ENCODE assay signal across 8 cellular contexts in the genomic region with DNA sequence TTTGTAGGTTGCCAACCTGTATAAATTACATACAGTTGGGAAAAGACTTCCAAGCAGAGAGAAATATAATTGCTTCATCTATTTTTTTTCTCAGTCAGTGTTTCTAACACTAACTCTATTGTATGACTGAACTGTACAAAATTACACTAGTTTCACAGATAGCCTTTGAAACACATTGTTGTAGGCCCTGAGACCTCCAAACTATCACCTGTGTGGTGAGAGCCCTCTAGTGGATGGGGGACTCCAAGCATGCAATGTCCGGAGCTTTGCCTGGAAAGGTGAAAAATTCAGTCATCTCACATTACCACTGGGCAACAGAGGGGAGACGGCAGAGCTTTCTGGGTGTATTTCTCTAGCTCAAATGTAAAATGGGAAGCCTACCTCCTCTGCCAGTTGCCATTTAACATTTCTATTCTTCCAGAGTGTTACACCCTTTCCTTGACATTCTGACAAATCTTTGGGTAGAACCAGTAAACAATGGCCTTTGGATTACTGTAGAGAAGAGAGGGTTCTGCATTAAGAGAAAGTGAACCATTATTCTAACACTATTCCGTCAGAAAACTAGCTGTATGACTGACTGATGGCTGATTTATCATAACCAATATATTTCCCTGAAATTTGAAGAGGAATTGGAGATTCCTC.
DNase-seq lines count a peak whose midpoint lies in the region; ATAC-seq, FAIRE-seq and TF ChIP-seq lines count a peak whose summit lies in the region.

No MANE protein-coding gene starts in this region.

- no peaks in the 10 kb centered on the region for H3K27me3 ChIP-seq in lung (ENCODE audit: control insufficient read depth, insufficient read depth)

- 69 to 71% methylated on average over 3 of the region's 3 CpGs for WGBS in lung, 2 donors

- no peaks in the 10 kb centered on the region for H3K27me3 Mint-ChIP-seq in natural killer cell (ENCODE audit: low read depth in 2 of 2)
- peaks cover 0 to 15% of the 10 kb centered on the region in 2 donors for H3K27me3 Mint-ChIP-seq in natural killer cell treated with Interleukin-12 subunit alpha and Interleukin-12 subunit beta and Interleukin-15 and Interleukin-18, amount 100 ng/mL, for 72 hours

- DNase-seq in natural killer cell (no peak), HCEC 1CT (peak; percentile 53), Kasumi-1 (lab: John Stamatoyannopoulos, UW) (peak; percentile 21 to 40), RKO (ENCODE audit: low spot score) (peak; percentile 62), coronary artery (ENCODE audit: low spot score) (no peak), lung (ENCODE audit: low spot score) (peak; percentile 46), urothelium cell line (ENCODE audit: low spot score) (peak; percentile 72)
- no peak for DNase-seq in natural killer cell treated with Interleukin-12 subunit alpha and Interleukin-12 subunit beta and Interleukin-15 and Interleukin-18, amount 100 ng/mL, for 72 hours (ENCODE audit: low spot score)

- no peaks in the 10 kb centered on the region for H3K4me1 Mint-ChIP-seq in natural killer cell
- no peaks in the 10 kb centered on the region for H3K4me1 Mint-ChIP-seq in natural killer cell treated with Interleukin-12 subunit alpha and Interleukin-12 subunit beta and Interleukin-15 and Interleukin-18, amount 100 ng/mL, for 72 hours (ENCODE audit: low read depth in 2 of 2)

- ATAC-seq in natural killer cell (peak in 1 of 3 donors; percentile 56), lung (ENCODE audit: insufficient read depth, low FRiP score) (no peak)
- no peak for ATAC-seq in natural killer cell treated with Interleukin-12 subunit alpha and Interleukin-12 subunit beta and Interleukin-15 and Interleukin-18, amount 100 ng/mL, for 72 hours

- no peaks in the 10 kb centered on the region for H3K9me3 Mint-ChIP-seq in natural killer cell
- no peaks in the 10 kb centered on the region for H3K9me3 Mint-ChIP-seq in natural killer cell treated with Interleukin-12 subunit alpha and Interleukin-12 subunit beta and Interleukin-15 and Interleukin-18, amount 100 ng/mL, for 72 hours

- intact Hi-C loops in natural killer cell (cut with micrococcal nuclease), result loop anchor here (10.0 kb wide), 1 partner anchor 181 kb away; no protein-coding TSS in a partner anchor

- FAIRE-seq in urothelium cell line (lab: Jason Lieb, UNC), result no peak

- no peaks in the 10 kb centered on the region for H3K9me3 ChIP-seq in lung (ENCODE audit: control insufficient read depth in 2 of 2, insufficient read depth in 1 of 2, low read length in 1 of 2)

- H3K36me3 Mint-ChIP-seq in natural killer cell, result no peaks in the 10 kb centered on the region
- no peaks in the 10 kb centered on the region for H3K36me3 Mint-ChIP-seq in natural killer cell treated with Interleukin-12 subunit alpha and Interleukin-12 subunit beta and Interleukin-15 and Interleukin-18, amount 100 ng/mL, for 72 hours

- H3K4me1 ChIP-seq in lung (ENCODE audit: control insufficient read depth in 2 of 2, insufficient read depth in 2 of 2, low read length in 2 of 2), result no peaks in the 10 kb centered on the region

- H3K27ac ChIP-seq in coronary artery (no peak overlapping the region), lung (ENCODE audit: low read depth in 1 of 2, low read length in 1 of 2) (no peak overlapping the region)

- no peak overlapping the region for H3K27ac Mint-ChIP-seq in natural killer cell
- no peak overlapping the region for H3K27ac Mint-ChIP-seq in natural killer cell treated with Interleukin-12 subunit alpha and Interleukin-12 subunit beta and Interleukin-15 and Interleukin-18, amount 100 ng/mL, for 72 hours

- no peak overlapping the region for H3K4me3 ChIP-seq in coronary artery
- no peak overlapping the region for H3K4me3 ChIP-seq in lung

- peak; percentile 33 for TF ChIP-seq CTCF in natural killer cell (IDR thresholded peaks at IDR 0.05)
- peak; percentile 33 for TF ChIP-seq CTCF in coronary artery (IDR thresholded peaks at IDR 0.05)
- TF ChIP-seq CTCF in lung (IDR thresholded peaks at IDR 0.05; ENCODE audit: control extremely low read depth, extremely low read depth), result peak; percentile 14

- H3K36me3 ChIP-seq in lung (ENCODE audit: control insufficient read depth in 2 of 2, insufficient read depth in 2 of 2, low read length in 2 of 2), result no peaks in the 10 kb centered on the region

- no peak overlapping the region for H3K4me3 Mint-ChIP-seq in natural killer cell
- no peak overlapping the region for H3K4me3 Mint-ChIP-seq in natural killer cell treated with Interleukin-12 subunit alpha and Interleukin-12 subunit beta and Interleukin-15 and Interleukin-18, amount 100 ng/mL, for 72 hours

Comparison
In these comparisons a context has a peak if more than half of its experiments do, and no peak if none do; other contexts are left out.
1. DNase-seq: peak in HCEC 1CT (single experiment), Kasumi-1 (2 of 2), RKO (single experiment), lung (single experiment) and urothelium cell line (single experiment); none in natural killer cell (single experiment), natural killer cell treated with Interleukin-12 subunit alpha and Interleukin-12 subunit beta and Interleukin-15 and Interleukin-18, amount 100 ng/mL, for 72 hours (single experiment) and coronary artery (single experiment).
2. Peak in every context shown above with its lines, with median percentiles within 50 percentile points of each other: CTCF ChIP-seq.